In the genomic region with DNA sequence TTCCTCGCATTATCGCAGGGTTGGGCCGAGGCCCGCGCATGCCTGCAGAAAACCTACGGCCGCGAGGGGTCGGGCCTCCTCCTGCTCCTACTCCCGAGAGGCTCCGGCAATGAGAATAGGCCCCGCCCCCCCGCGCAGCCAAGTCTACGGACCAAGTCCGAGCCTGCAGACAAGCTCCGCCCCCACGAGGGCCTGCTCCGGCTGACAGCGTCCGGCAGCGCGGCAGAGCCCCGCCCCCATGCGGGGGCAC, we compare ENCODE assay signal across 8 cellular contexts. TPM values are rescaled to one million over a fixed set of nuclear protein-coding genes. Genes with fewer than 3 reads are reported as not detected.
DNase-seq lines count a peak whose midpoint lies in the region; ATAC-seq and TF ChIP-seq lines count a peak whose summit lies in the region.

No MANE protein-coding gene starts in this region.

- ATAC-seq in heart right ventricle: peak in 6 of 8 donors; percentile 85 to 95 (median 86)
- ATAC-seq in upper lobe of left lung (ENCODE audit: low FRiP score in 2 of 2): peak; percentile 95 to 97

- peaks cover 31% of the 10 kb centered on the region for H3K4me1 Mint-ChIP-seq in T-helper 1 cell treated with Interleukin-12 subunit alpha and Interleukin-12 subunit beta and Interleukin-4 antibody, amounts not matched to agents 30 μg/mL and 1 μg/mL, for 36 hours (ENCODE audit: low read depth)

- WGBS in heart right ventricle, 2 donors: 0% methylated on average over 25 of the region's 25 CpGs
- 0% methylated on average over 7 of the region's 25 CpGs; no CpG with 5 or more reads in 1 of the 2 donors for WGBS in upper lobe of left lung, 2 donors

- peaks cover 4% of the 10 kb centered on the region for H3K27me3 Mint-ChIP-seq in T-helper 1 cell treated with Interleukin-12 subunit alpha and Interleukin-12 subunit beta and Interleukin-4 antibody, amounts not matched to agents 30 μg/mL and 1 μg/mL, for 36 hours (ENCODE audit: low read depth)

- no peaks in the 10 kb centered on the region for H3K9me3 Mint-ChIP-seq in T-helper 1 cell treated with Interleukin-12 subunit alpha and Interleukin-12 subunit beta and Interleukin-4 antibody, amounts not matched to agents 30 μg/mL and 1 μg/mL, for 36 hours

- peak; percentile 45 to 82 (median 64) for TF ChIP-seq CTCF in heart right ventricle (IDR thresholded peaks at IDR 0.05)
- TF ChIP-seq CTCF in upper lobe of left lung (IDR thresholded peaks at IDR 0.05): peak; percentile 51 to 92 (median 86)

- peaks cover 16% of the 10 kb centered on the region for H3K36me3 Mint-ChIP-seq in T-helper 1 cell treated with Interleukin-12 subunit alpha and Interleukin-12 subunit beta and Interleukin-4 antibody, amounts not matched to agents 30 μg/mL and 1 μg/mL, for 36 hours (ENCODE audit: low read depth)

- peak overlapping the region; percentile 95 for H3K27ac Mint-ChIP-seq in T-helper 1 cell treated with Interleukin-12 subunit alpha and Interleukin-12 subunit beta and Interleukin-4 antibody, amounts not matched to agents 30 μg/mL and 1 μg/mL, for 36 hours

- no peak for TF ChIP-seq EP300 in upper lobe of left lung (IDR thresholded peaks at IDR 0.05)

- H3K4me1 ChIP-seq in heart right ventricle (peaks cover 11 to 68% (median 52%) of the 10 kb centered on the region in 9 donors), upper lobe of left lung (peaks cover 49 to 60% (median 54%) of the 10 kb centered on the region in 4 donors)

- no peaks in the 10 kb centered on the region for H3K9me3 ChIP-seq in heart right ventricle
- H3K9me3 ChIP-seq in upper lobe of left lung: no peaks in the 10 kb centered on the region

- CTCF ChIA-PET in HEK293T (lab: Yijun Ruan, JAX): interaction anchor here (0.6 to 1.2 kb wide), 5 partner anchors 65 to 676 kb away, joined by 3 to 4 read pairs (median 3); no protein-coding TSS in a partner anchor

- H3K27me3 ChIP-seq in heart right ventricle (no peaks in the 10 kb centered on the region), upper lobe of left lung (no peaks in the 10 kb centered on the region)

- POLR2A ChIA-PET in HEK293T (lab: Yijun Ruan, JAX): interaction anchor here (0.5 to 11.7 kb wide), 22 partner anchors 10 to 776 kb away, joined by 3 to 153 read pairs (median 4); a partner anchor contains a TSS

- intact Hi-C loops in heart right ventricle (cut with DNase I): loop anchor here in 3 of 10 donors (1.0 to 5.0 kb wide), 4 partner anchors 17 to 777 kb away; a partner anchor contains a TSS

- H3K4me3 ChIP-seq in heart right ventricle (peak overlapping the region in 7 of 10 donors; percentile 65 to 79 (median 75)), upper lobe of left lung (peak overlapping the region in 3 of 4 donors; percentile 63 to 65 (median 64))

- TF ChIP-seq POLR2A in upper lobe of left lung (IDR thresholded peaks at IDR 0.05): no peak

- peak overlapping the region; percentile 88 for H3K4me3 Mint-ChIP-seq in T-helper 1 cell treated with Interleukin-12 subunit alpha and Interleukin-12 subunit beta and Interleukin-4 antibody, amounts not matched to agents 30 μg/mL and 1 μg/mL, for 36 hours

- DNase-seq in EH (ENCODE audit: low read depth) (peak; percentile 100), HEK293T (ENCODE audit: extremely low spot score) (peak; percentile 98), NCI-H1436 treated with DMSO at 0.1 percent for 48 hours (lab: John Stamatoyannopoulos, UW) (peak; percentile 93), amygdala (lab: John Stamatoyannopoulos, UW) (peak; percentile 91 to 100 (median 100)), heart right ventricle (peak; percentile 100), pons (ENCODE audit: low spot score) (peak; percentile 100), upper lobe of left lung (peak; percentile 100)

- H3K27ac ChIP-seq in heart right ventricle (peak overlapping the region; percentile 98 to 100 (median 99)), upper lobe of left lung (peak overlapping the region; percentile 97 to 100 (median 98))

- peaks cover 0 to 47% (median 0%) of the 10 kb centered on the region in 9 donors for H3K36me3 ChIP-seq in heart right ventricle
- H3K36me3 ChIP-seq in upper lobe of left lung: peaks cover 0 to 20% (median under 1%) of the 10 kb centered on the region in 4 donors

TF ChIP-seq in HEK293T, 16 proteins besides CTCF, POLR2A, EP300 and RAD21:
- TF ChIP-seq CTBP1 (IDR thresholded peaks at IDR 0.05; ENCODE audit: borderline replicate concordance): no peak
- TF ChIP-seq ELF4 (IDR thresholded peaks at IDR 0.05): no peak
- TF ChIP-seq ARNT (IDR thresholded peaks at IDR 0.05): no peak
- no peak for TF ChIP-seq TARDBP (IDR thresholded peaks at IDR 0.05)
- no peak for TF ChIP-seq NFRKB (IDR thresholded peaks at IDR 0.05)
- TF ChIP-seq ZNF384 (IDR thresholded peaks at IDR 0.05): no peak
- no peak for TF ChIP-seq FOXK2 (IDR thresholded peaks at IDR 0.05)
- TF ChIP-seq FOXA1 (IDR thresholded peaks at IDR 0.05): no peak
- no peak for TF ChIP-seq SP1 (IDR thresholded peaks at IDR 0.05)

RNA-seq across cellular contexts. Expression of a gene that starts 3.1 kb away (rescaled TPM):
- total RNA-seq in heart right ventricle (10 to 100 TPM in 1 of 10 donors, 1 to 10 TPM in 9; 2.4 to 28.0 (median 4.4) TPM), upper lobe of left lung (10 to 100 TPM; 18.9 to 80.4 (median 30.6) TPM)
- 1 to 10 TPM; 5.8 to 6.2 TPM for polyA plus RNA-seq in heart right ventricle

RNA-seq across cellular contexts. Expression of a gene that starts 5.6 kb away (rescaled TPM):
- total RNA-seq in heart right ventricle: 10 to 100 TPM; 32.8 to 50.9 (median 44.1) TPM
- polyA plus RNA-seq in heart right ventricle: 10 to 100 TPM; 25.6 to 55.4 TPM
- 100 to 1,000 TPM in 1 of 6 donors, 10 to 100 TPM in 5; 78.6 to 147 (median 93.4) TPM for total RNA-seq in upper lobe of left lung

RNA-seq across cellular contexts. Expression of a gene that starts 11.5 kb away (rescaled TPM):
- 1 to 10 TPM in 9 of 10 donors, under 1 TPM in 1; 0.75 to 5.1 (median 2.9) TPM for total RNA-seq in heart right ventricle
- polyA plus RNA-seq in heart right ventricle: 1 to 10 TPM; 3.1 to 5.5 TPM
- 1,000 to 10,000 TPM in 5 of 6 donors, 100 to 1,000 TPM in 1; 543 to 2,806 (median 1,294) TPM for total RNA-seq in upper lobe of left lung

RNA-seq across cellular contexts. Expression of a gene that starts 17.4 kb away (rescaled TPM):
- 100 to 1,000 TPM in 1 of 10 donors, 10 to 100 TPM in 9; 75.5 to 122 (median 82.7) TPM for total RNA-seq in heart right ventricle
- polyA plus RNA-seq in heart right ventricle: 100 to 1,000 TPM in 1 of 2 donors, 10 to 100 TPM in 1; 53.0 to 132 TPM
- 10 to 100 TPM; 23.0 to 73.6 (median 59.1) TPM for total RNA-seq in upper lobe of left lung

RNA-seq across cellular contexts. Expression of a gene that starts 19.7 kb away (rescaled TPM):
- 10 to 100 TPM; 39.0 to 63.1 (median 47.4) TPM for total RNA-seq in heart right ventricle
- 10 to 100 TPM; 50.8 to 56.3 TPM for polyA plus RNA-seq in heart right ventricle
- 10 to 100 TPM; 25.9 to 54.5 (median 32.6) TPM for total RNA-seq in upper lobe of left lung

Comparison
In these comparisons a context has a peak if more than half of its experiments do, and no peak if none do; other contexts are left out.
1. Peak in every context shown above with its lines: DNase-seq, ATAC-seq, H3K4me3 ChIP-seq and H3K27ac ChIP-seq.
2. RNA of a gene that starts 11.5 kb away (total RNA-seq): 543 to 2,806 TPM in upper lobe of left lung; 0.75 to 5.1 TPM in heart right ventricle; every median in the first group is over 10 times any median in the second.